Comparison of ENCODE assay signal across 9 cellular contexts in genomic region chr20:45322952-45323383, GRCh38. TPM values are rescaled to one million over a fixed set of nuclear protein-coding genes. Genes with fewer than 3 reads are reported as not detected.
DNase-seq lines count a peak whose midpoint lies in the region; ATAC-seq and TF ChIP-seq lines count a peak whose summit lies in the region.
"Had no signal": no experiment of that assay in that cellular context is flagged by ENCODE, and none has a peak within 500 bp of the region (broad histone marks: within the 10 kb centered on the region; RNA-seq: fewer than 3 reads in every experiment).

No MANE protein-coding gene starts in this region.

- H3K4me1 ChIP-seq in H9 (ENCODE audit: insufficient read depth, low read length), result no peaks in the 10 kb centered on the region

- no peak overlapping the region for H4K5ac ChIP-seq in H9 (ENCODE audit: insufficient read length, low read depth, low read length)

- no peak overlapping the region for H2BK15ac ChIP-seq in H9 (ENCODE audit: low read depth, low read length)

- CTCF ChIA-PET in AG04450 (lab: Charles Lee) (interaction anchor here (0.6 to 2.3 kb wide), 4 partner anchors 51 to 665 kb away, joined by 4 to 19 read pairs (median 10); no protein-coding TSS in a partner anchor), RWPE1 (lab: Yijun Ruan, JAX) (interaction anchor here (0.5 to 5.2 kb wide), 21 partner anchors 11 to 448 kb away, joined by 3 to 82 read pairs (median 4); partner anchors contain the start of genes SDC4 and SYS1)

- peaks cover 5 to 14% (median 12%) of the 10 kb centered on the region in 3 experiments; a peak in 6 of 7 replicates for H3K36me3 Mint-ChIP-seq in H9 (ENCODE audit: insufficient read depth in 1 of 3, low read depth in 3 of 3)
- H3K36me3 Mint-ChIP-seq: activated naive CD8-positive, alpha-beta T cell treated with anti-CD3 and anti-CD28 coated beads, Interleukin-2, amount 10 ng/mL, durations not matched to agents 7 days and 5 days had no signal

- no peak overlapping the region for H2BK5ac ChIP-seq in H9 (ENCODE audit: insufficient read length, low read length)

- no peak for ATAC-seq in HG03469 (IDR thresholded peaks at IDR 0.05; ENCODE audit: unreplicated experiment)

- H4K8ac ChIP-seq in H9 (replicated peaks; ENCODE audit: insufficient read length, low read depth, low read length), result no peak overlapping the region

- no peak overlapping the region for H2AFZ ChIP-seq in H9 (ENCODE audit: low read length)

- H3K4ac ChIP-seq in H9 (ENCODE audit: low read depth, low read length), result no peak overlapping the region

- H3K9me3 Mint-ChIP-seq in H9, result no peaks in the 10 kb centered on the region
- H3K9me3 Mint-ChIP-seq: activated naive CD8-positive, alpha-beta T cell treated with anti-CD3 and anti-CD28 coated beads, Interleukin-2, amount 10 ng/mL, durations not matched to agents 7 days and 5 days had no signal

- H3K23ac ChIP-seq in H9 (ENCODE audit: insufficient read length, low read depth, low read length), result no peak overlapping the region

- no peaks in the 10 kb centered on the region for H4K20me1 ChIP-seq in H9 (ENCODE audit: control insufficient read depth, insufficient read depth, insufficient read length)

- no peak overlapping the region for H2BK12ac ChIP-seq in H9 (ENCODE audit: insufficient read length, low read depth, low read length)

- TF ChIP-seq CTCF in AG04450 (IDR thresholded peaks at IDR 0.05; ENCODE audit: low read depth, low read length), result no peak
- peak; percentile 52; the same call in 2 of the 3 replicates for TF ChIP-seq CTCF in H9 (conservative IDR thresholded peaks at IDR 0.05)
- peak; percentile 71 for TF ChIP-seq CTCF in RWPE1 (conservative IDR thresholded peaks at IDR 0.05; ENCODE audit: low read depth)
- peak; percentile 2 for TF ChIP-seq CTCF in fibroblast of pulmonary artery (IDR thresholded peaks at IDR 0.05; ENCODE audit: low read length, missing control alignments)
- peak; percentile 20 for TF ChIP-seq CTCF in retinal pigment epithelial cell (conservative IDR thresholded peaks at IDR 0.05; ENCODE audit: low read depth, low read length)

- H3K27ac Mint-ChIP-seq in H9, result no peak overlapping the region
- H3K27ac Mint-ChIP-seq: activated naive CD8-positive, alpha-beta T cell treated with anti-CD3 and anti-CD28 coated beads, Interleukin-2, amount 10 ng/mL, durations not matched to agents 7 days and 5 days had no signal

- no peak overlapping the region for H2AK5ac ChIP-seq in H9 (ENCODE audit: insufficient read length, low read length)

- H2BK120ac ChIP-seq in H9 (ENCODE audit: low read depth, low read length, poor library complexity, severe bottlenecking), result no peak overlapping the region

- no peak overlapping the region for H3K56ac ChIP-seq in H9 (ENCODE audit: insufficient read length, low read depth, low read length)

- H3K27me3 Mint-ChIP-seq in H9 (ENCODE audit: low read depth), result peaks cover 4% of the 10 kb centered on the region; the same call in 1 of the 2 replicates
- H3K27me3 Mint-ChIP-seq: activated naive CD8-positive, alpha-beta T cell treated with anti-CD3 and anti-CD28 coated beads, Interleukin-2, amount 10 ng/mL, durations not matched to agents 7 days and 5 days had no signal

- no peaks in the 10 kb centered on the region for H3K79me1 ChIP-seq in H9 (ENCODE audit: insufficient read depth, low read depth, low read length, poor library complexity, severe bottlenecking)

- no peak overlapping the region for H3K4me2 ChIP-seq in H9 (ENCODE audit: insufficient read depth, insufficient read length, low read length)

- H3K27ac ChIP-seq in AG04450 (ENCODE audit: low read depth, low read length) (peak overlapping the region; percentile 31), H9 (ENCODE audit: insufficient read length, low read depth, low read length) (no peak overlapping the region), RWPE1 (peak overlapping the region; percentile 38)

- H3K9ac ChIP-seq in H9 (ENCODE audit: extremely low read depth, insufficient read length, low read length), result no peak overlapping the region

- H4K91ac ChIP-seq in H9 (ENCODE audit: insufficient read length, low read depth, low read length), result no peak overlapping the region

- no peaks in the 10 kb centered on the region for H3K23me2 ChIP-seq in H9 (ENCODE audit: insufficient read length, low read depth, low read length, poor library complexity, severe bottlenecking)

- DNase-seq in AG04450 (ENCODE audit: low read depth, low spot score) (no peak), H9 (no peak), RWPE1 (ENCODE audit: low spot score) (no peak), fibroblast of pulmonary artery (ENCODE audit: low read depth) (peak; percentile 63), retinal pigment epithelial cell (ENCODE audit: low read depth) (no peak), OCI-M2 (lab: John Stamatoyannopoulos, UW; ENCODE audit: unreplicated experiment) (no peak)
- no peak for DNase-seq in activated CD4-positive, alpha-beta T cell treated with anti-CD3 and anti-CD28 coated beads for 48 hours
- DNase-seq: activated naive CD8-positive, alpha-beta T cell treated with anti-CD3 and anti-CD28 coated beads, Interleukin-2, amount 10 ng/mL, durations not matched to agents 7 days and 5 days had no signal

- H3K4me1 Mint-ChIP-seq in H9, result peaks cover 7 to 8% of the 10 kb centered on the region in 2 experiments; a peak in 2 of 4 replicates

- no peak overlapping the region for H2BK20ac ChIP-seq in H9 (ENCODE audit: low read depth, low read length, poor library complexity, severe bottlenecking)

- POLR2A ChIA-PET in AG04450 (lab: Yijun Ruan, JAX), result interaction anchor here (0.8 to 1.9 kb wide), 4 partner anchors 15 to 40 kb away, joined by 3 to 7 read pairs (median 4); partner anchors contain the start of gene SYS1
- POLR2A ChIA-PET in RWPE1 (lab: Yijun Ruan, JAX; ENCODE audit: low non-redundant PET), result interaction anchor here (0.5 to 1.9 kb wide), 3 partner anchors 21 to 49 kb away, joined by 9 to 11 read pairs (median 11); partner anchors contain the start of gene SYS1

- no peak overlapping the region for H3K18ac ChIP-seq in H9 (ENCODE audit: insufficient read length, low read depth, low read length)

- no peak overlapping the region for H3K14ac ChIP-seq in H9 (ENCODE audit: insufficient read depth, low read length)

- no peak overlapping the region for H3T11ph ChIP-seq in H9 (ENCODE audit: low read length)

- H3K4me3 ChIP-seq in AG04450 (ENCODE audit: low read depth, low read length) (no peak overlapping the region), fibroblast of pulmonary artery (replicated peaks; ENCODE audit: low read depth, low read length) (no peak overlapping the region), retinal pigment epithelial cell (ENCODE audit: low read length) (no peak overlapping the region)

- H3K9me3 ChIP-seq in AG04450 (ENCODE audit: control insufficient read depth, insufficient read depth, low read length) (no peaks in the 10 kb centered on the region), H9 (ENCODE audit: control insufficient read depth, low read depth, low read length) (no peaks in the 10 kb centered on the region)

- no peak overlapping the region for H3K4me3 Mint-ChIP-seq in H9
- H3K4me3 Mint-ChIP-seq: activated naive CD8-positive, alpha-beta T cell treated with anti-CD3 and anti-CD28 coated beads, Interleukin-2, amount 10 ng/mL, durations not matched to agents 7 days and 5 days had no signal

- no CpG with 5 or more reads among the region's 7 CpGs for WGBS in H9 (ENCODE audit: extremely low coverage, insufficient read length, low lambda C conversion rate)

- H3K27me3 ChIP-seq in AG04450 (ENCODE audit: control insufficient read depth, insufficient read depth, low read length) (no peaks in the 10 kb centered on the region), H9 (ENCODE audit: insufficient read depth, low read length) (no peaks in the 10 kb centered on the region)

- H3K79me2 ChIP-seq in H9 (ENCODE audit: insufficient read depth, low read length), result no peaks in the 10 kb centered on the region

RNA-seq across cellular contexts. Expression of gene MATN4, which starts 14.9 kb away (rescaled TPM):
- polyA plus RNA-seq in AG04450 (2011; rRNA removed), result 0.04 TPM in 1 of 2 replicates, not detected in the other
- not detected in 2 replicates for polyA minus RNA-seq in AG04450 (2011; rRNA and poly(A)+ RNA removed)
- total RNA-seq in H9 (2021), result 0.11 TPM in 1 of 2 replicates, not detected in the other

RNA-seq across cellular contexts. Expression of gene RBPJL, which starts 16.3 kb away (rescaled TPM):
- polyA plus RNA-seq in AG04450 (2011; rRNA removed), result not detected in 2 replicates
- not detected in 2 replicates for polyA minus RNA-seq in AG04450 (2011; rRNA and poly(A)+ RNA removed)
- total RNA-seq in H9 (2021), result 0.28 TPM in 1 of 2 replicates, not detected in the other
- total RNA-seq: activated naive CD8-positive, alpha-beta T cell treated with anti-CD3 and anti-CD28 coated beads, Interleukin-2, amount 10 ng/mL, durations not matched to agents 7 days and 5 days had no signal

RNA-seq across cellular contexts. Expression of gene SDC4, which starts 25.3 kb away (rescaled TPM):
- polyA plus RNA-seq in AG04450 (2011; rRNA removed), result 177 and 204 TPM in 2 replicates
- 280 and 309 TPM in 2 replicates for polyA minus RNA-seq in AG04450 (2011; rRNA and poly(A)+ RNA removed)
- total RNA-seq in H9 (2021), result 50.7 and 54.3 TPM in 2 replicates

RNA-seq across cellular contexts. Expression of gene SYS1, which starts 40.0 kb away (rescaled TPM):
- 25.1 and 33.4 TPM in 2 replicates for polyA plus RNA-seq in AG04450 (2011; rRNA removed)
- 37.9 and 46.4 TPM in 2 replicates for polyA minus RNA-seq in AG04450 (2011; rRNA and poly(A)+ RNA removed)
- 18.6 and 21.0 TPM in 2 replicates for total RNA-seq in H9 (2021)

RNA-seq across cellular contexts. Expression of gene TP53TG5, which starts 55.2 kb away (rescaled TPM):
- not detected in 2 replicates for polyA plus RNA-seq in AG04450 (2011; rRNA removed)
- not detected in 2 replicates for polyA minus RNA-seq in AG04450 (2011; rRNA and poly(A)+ RNA removed)
- 0.59 TPM in 1 of 2 replicates, not detected in the other for total RNA-seq in H9 (2021)
- total RNA-seq: activated naive CD8-positive, alpha-beta T cell treated with anti-CD3 and anti-CD28 coated beads, Interleukin-2, amount 10 ng/mL, durations not matched to agents 7 days and 5 days had no signal
